Comparison of ENCODE assay signal across 9 cellular contexts in genomic region chr12:53295891-53296219, GRCh38. TPM values are rescaled to one million over a fixed set of nuclear protein-coding genes. Genes with fewer than 3 reads are reported as not detected.
DNase-seq lines count a peak whose midpoint lies in the region; ATAC-seq, FAIRE-seq and TF ChIP-seq lines count a peak whose summit lies in the region.
"Had no signal": no experiment of that assay in that cellular context is flagged by ENCODE, and none has a peak within 500 bp of the region (broad histone marks: within the 10 kb centered on the region; RNA-seq: fewer than 3 reads in every experiment).

No MANE protein-coding gene starts in this region.

- TF ChIP-seq RAD21 in A549 (conservative IDR thresholded peaks at IDR 0.05 in 1 of 2, IDR thresholded peaks at IDR 0.05 in 1 of 2): no peak

- H3K4me1 ChIP-seq in A549: peaks cover 39% of the 10 kb centered on the region
- peaks cover 41% of the 10 kb centered on the region for H3K4me1 ChIP-seq in Karpas-422 (ENCODE audit: low read length)
- peaks cover 46% of the 10 kb centered on the region for H3K4me1 ChIP-seq in muscle layer of colon (ENCODE audit: insufficient read depth, low read length)

- H4K20me1 ChIP-seq in Karpas-422 (ENCODE audit: insufficient read depth, low read depth, low read length): no peaks in the 10 kb centered on the region

- WGBS in A549 (ENCODE audit: missing lambda C conversion rate): 1% methylated on average over 12 of the region's 12 CpGs

- peaks cover 11% of the 10 kb centered on the region for H3K36me3 ChIP-seq in Karpas-422 (ENCODE audit: insufficient read depth, low read length)
- H3K36me3 ChIP-seq in muscle layer of colon (ENCODE audit: insufficient read depth, low read length): peaks cover 19% of the 10 kb centered on the region

- H3K9me3 ChIP-seq in A549: no peaks in the 10 kb centered on the region
- no peaks in the 10 kb centered on the region for H3K9me3 ChIP-seq in Karpas-422 (ENCODE audit: low read length)
- no peaks in the 10 kb centered on the region for H3K9me3 ChIP-seq in muscle layer of colon (ENCODE audit: low read length)

- POLR2A ChIA-PET in A549 (lab: Yijun Ruan, JAX): interaction anchor here (0.6 to 2.2 kb wide), 18 partner anchors 9 to 230 kb away, joined by 3 to 17 read pairs (median 4); partner anchors contain the start of genes AAAS, CSAD, ESPL1 and SPRYD3

- H3K27me3 ChIP-seq in Karpas-422 (ENCODE audit: low read length): no peaks in the 10 kb centered on the region
- H3K27me3 ChIP-seq in muscle layer of colon (ENCODE audit: control insufficient read depth in 1 of 2, insufficient read depth in 2 of 2, low read length in 2 of 2): no peaks in the 10 kb centered on the region

- peak overlapping the region; percentile 84 for H3K4me2 ChIP-seq in A549
- peak overlapping the region; percentile 82 for H3K4me2 ChIP-seq in Karpas-422 (ENCODE audit: low read depth, low read length, poor library complexity, severe bottlenecking)

- no peak for TF ChIP-seq POLR2A in A549 (IDR thresholded peaks at IDR 0.05; ENCODE audit: low read length)

- DNase-seq in A549 (ENCODE audit: low read depth in 1 of 2, low spot score in 1 of 2) (no peak), Karpas-422 (no peak), amygdala (lab: John Stamatoyannopoulos, UW) (no peak), cortex of kidney (lab: John Stamatoyannopoulos, UW) (no peak), T1000 (lab: John Stamatoyannopoulos, UW) (no peak)
- no peak for DNase-seq in stimulated activated naive CD4-positive, alpha-beta T cell (lab: John Stamatoyannopoulos, UW)

- H3K9me2 ChIP-seq in Karpas-422 (replicated peaks; ENCODE audit: insufficient read depth, low read length): no peaks in the 10 kb centered on the region

- H3K27ac ChIP-seq in A549: peak overlapping the region; percentile 85 to 92
- H3K27ac ChIP-seq in Karpas-422 (ENCODE audit: low read length): peak overlapping the region; percentile 19; the same call in 1 of the 2 replicates
- H3K27ac ChIP-seq in cingulate gyrus (ENCODE audit: low read depth, low read length): peak overlapping the region; percentile 75
- peak overlapping the region; percentile 84 for H3K27ac ChIP-seq in muscle layer of colon (ENCODE audit: low read depth, low read length)

- TF ChIP-seq EP300 in A549 (IDR thresholded peaks at IDR 0.05): no peak

- H3K4me3 ChIP-seq in A549: peak overlapping the region; percentile 75
- peak overlapping the region; percentile 89 for H3K4me3 ChIP-seq in Karpas-422 (ENCODE audit: low read length)
- H3K4me3 ChIP-seq in muscle layer of colon (ENCODE audit: low read depth in 1 of 2, low read length in 2 of 2): peak overlapping the region; percentile 90 to 100

- no peak for TF ChIP-seq CTCF in A549 (IDR thresholded peaks at IDR 0.05)

- H3K9ac ChIP-seq in Karpas-422 (ENCODE audit: low read length) (peak overlapping the region; percentile 89), muscle layer of colon (ENCODE audit: low read length) (peak overlapping the region; percentile 99)

- H3K79me2 ChIP-seq in Karpas-422 (ENCODE audit: low read length): peaks cover 36% of the 10 kb centered on the region

- FAIRE-seq in A549 (lab: Jason Lieb, UNC): no peak

- ATAC-seq in A549: peak in 1 of 2 experiments; percentile 1; a peak in 3 of 6 replicates

- H2AFZ ChIP-seq in Karpas-422 (ENCODE audit: low read length): peak overlapping the region; percentile 14; the same call in 1 of the 2 replicates

- CTCF ChIA-PET in A549 (lab: Yijun Ruan, JAX): interaction anchor here (0.7 to 28.2 kb wide), 11 partner anchors 8 to 230 kb away, joined by 3 to 1046 read pairs (median 4); partner anchors contain the start of genes AAAS and ITGB7

TF ChIP-seq in A549, 52 proteins besides CTCF, POLR2A, EP300 and RAD21:
- TF ChIP-seq CHD4 (IDR thresholded peaks at IDR 0.05; ENCODE audit: borderline replicate concordance): no peak
- TF ChIP-seq KDM5A (IDR thresholded peaks at IDR 0.05): peak; percentile 32; the same call in 1 of the 2 replicates

RNA-seq across cellular contexts. Expression of gene PFDN5, which starts 0.5 kb away (rescaled TPM):
- 729 and 848 TPM in 2 replicates for polyA plus RNA-seq in A549 (2011; rRNA removed)
- polyA plus RNA-seq in A549 (2012; cell fraction: cytosol; rRNA removed): 784 and 933 TPM in 2 replicates
- polyA plus RNA-seq in A549 (2012; cell fraction: nucleus; rRNA removed): 344 and 565 TPM in 2 replicates
- polyA plus RNA-seq in A549 (2017; fragmentation: RNase III; extraction: RNeasy Plus Mini Kit Qiagen cat#74134 plus additional on column Dnase treatment): 685 to 736 TPM (median 704 TPM) in 3 replicates
- polyA minus RNA-seq in A549 (2011; rRNA and poly(A)+ RNA removed): 135 and 177 TPM in 2 replicates
- total RNA-seq in Karpas-422 (2014; rRNA removed; shearing (Covaris generic); ENCODE audit: low replicate concordance): 387 and 492 TPM in 2 replicates

RNA-seq across cellular contexts. Expression of gene MYG1, which starts 3.6 kb away (rescaled TPM):
- 75.2 and 80.9 TPM in 2 replicates for polyA plus RNA-seq in A549 (2011; rRNA removed)
- polyA plus RNA-seq in A549 (2012; cell fraction: cytosol; rRNA removed): 119 and 127 TPM in 2 replicates
- 112 and 120 TPM in 2 replicates for polyA plus RNA-seq in A549 (2012; cell fraction: nucleus; rRNA removed)
- 55.9 to 60.9 TPM (median 58.9 TPM) in 3 replicates for polyA plus RNA-seq in A549 (2017; fragmentation: RNase III; extraction: RNeasy Plus Mini Kit Qiagen cat#74134 plus additional on column Dnase treatment)
- 70.3 and 92.5 TPM in 2 replicates for polyA minus RNA-seq in A549 (2011; rRNA and poly(A)+ RNA removed)
- 67.1 and 85.5 TPM in 2 replicates for total RNA-seq in Karpas-422 (2014; rRNA removed; shearing (Covaris generic); ENCODE audit: low replicate concordance)

RNA-seq across cellular contexts. Expression of gene AAAS, which starts 25.6 kb away (rescaled TPM):
- polyA plus RNA-seq in A549 (2011; rRNA removed) (82.6 and 104 TPM in 2 replicates), A549 (2017; fragmentation: RNase III; extraction: RNeasy Plus Mini Kit Qiagen cat#74134 plus additional on column Dnase treatment) (61.5 to 64.9 TPM (median 64.1 TPM) in 3 replicates)
- polyA plus RNA-seq in A549 (2012; cell fraction: cytosol; rRNA removed): 98.3 and 108 TPM in 2 replicates
- polyA plus RNA-seq in A549 (2012; cell fraction: nucleus; rRNA removed): 244 and 280 TPM in 2 replicates
- polyA minus RNA-seq in A549 (2011; rRNA and poly(A)+ RNA removed): 136 and 153 TPM in 2 replicates
- 37.3 and 63.6 TPM in 2 replicates for total RNA-seq in Karpas-422 (2014; rRNA removed; shearing (Covaris generic); ENCODE audit: low replicate concordance)

RNA-seq across cellular contexts. Expression of gene ESPL1, which starts 27.8 kb away (rescaled TPM):
- polyA plus RNA-seq in A549 (2011; rRNA removed): 10.0 and 11.8 TPM in 2 replicates
- polyA plus RNA-seq in A549 (2012; cell fraction: cytosol; rRNA removed): 22.4 and 27.6 TPM in 2 replicates
- polyA plus RNA-seq in A549 (2012; cell fraction: nucleus; rRNA removed): 121 and 130 TPM in 2 replicates
- polyA plus RNA-seq in A549 (2017; fragmentation: RNase III; extraction: RNeasy Plus Mini Kit Qiagen cat#74134 plus additional on column Dnase treatment): 15.2 to 16.5 TPM (median 15.5 TPM) in 3 replicates
- 21.4 and 25.6 TPM in 2 replicates for polyA minus RNA-seq in A549 (2011; rRNA and poly(A)+ RNA removed)
- total RNA-seq in Karpas-422 (2014; rRNA removed; shearing (Covaris generic); ENCODE audit: low replicate concordance): 9.4 and 22.8 TPM in 2 replicates

RNA-seq across cellular contexts. Expression of gene SP7, which starts 40.3 kb away (rescaled TPM):
- 0.05 TPM in 1 of 2 replicates, not detected in the other for polyA plus RNA-seq in A549 (2011; rRNA removed)
- 0.01 and 0.04 TPM in 2 replicates for polyA plus RNA-seq in A549 (2012; cell fraction: cytosol; rRNA removed)
- 0.09 and 0.12 TPM in 2 replicates for polyA plus RNA-seq in A549 (2012; cell fraction: nucleus; rRNA removed)
- 0.03 to 0.06 TPM in 2 of 3 replicates, not detected in the other for polyA plus RNA-seq in A549 (2017; fragmentation: RNase III; extraction: RNeasy Plus Mini Kit Qiagen cat#74134 plus additional on column Dnase treatment)
- polyA minus RNA-seq in A549 (2011; rRNA and poly(A)+ RNA removed): 0.17 TPM in 1 of 2 replicates, not detected in the other
- total RNA-seq in Karpas-422 (2014; rRNA removed; shearing (Covaris generic); ENCODE audit: low replicate concordance): not detected in 2 replicates
- total RNA-seq: NCI-H460 had no signal

Comparison
In these comparisons a context has a peak if more than half of its experiments do, and no peak if none do; other contexts are left out.
1. H3K27ac ChIP-seq: peak in every context shown above with its lines; median percentile 88 in A549; 84 in muscle layer of colon; 75 in cingulate gyrus; 19 in Karpas-422.